ENCODE assay signal across 22 cellular contexts in genomic region chr17:82677353-82677925, GRCh38.
"Had no signal": no experiment of that assay in that cellular context is flagged by ENCODE, and none has a peak within 500 bp of the region (broad histone marks: within the 10 kb centered on the region; RNA-seq: fewer than 3 reads in every experiment).

No MANE protein-coding gene starts in this region.

- H3K27me3 ChIP-seq: esophagus muscularis mucosa, gastroesophageal sphincter, heart left ventricle, neural progenitor cell, ovary, right lobe of liver, spleen, thyroid gland had no signal

- H3K27ac Mint-ChIP-seq: activated B cell treated with CpG ODN at 0.5 μM for 24 hours; activated CD8-positive, alpha-beta T cell treated with anti-CD3 and anti-CD28 coated beads for 36 hours; activated naive CD4-positive, alpha-beta T cell treated with anti-CD3 and anti-CD28 coated beads for 36 hours; activated T-helper 17 cell treated with anti-CD3 and anti-CD28 coated beads, Interleukin-2, amount 50 U/mL, for 72 hours; neural progenitor cell; stimulated activated naive B cell treated with anti-CD40 and anti-IgM and Interleukin-4, amounts not matched to agents 10 μg/mL and 1 μg/mL and 100 μg/mL, for 72 hours had no signal

- DNase-seq: activated B cell treated with CpG ODN at 0.5 μM for 24 hours; activated CD4-positive, alpha-beta T cell treated with anti-CD3 and anti-CD28 coated beads for 48 hours; activated CD8-positive, alpha-beta T cell treated with anti-CD3 and anti-CD28 coated beads for 36 hours; activated naive CD4-positive, alpha-beta T cell treated with anti-CD3 and anti-CD28 coated beads for 36 hours; activated T-cell treated with anti-CD3 and anti-CD28 coated beads, Interleukin-2, amount 50 U/mL, for 1 hour; anterior cingulate cortex; central memory CD4-positive, alpha-beta T cell; left ventricle myocardium inferior; naive B cell; spleen; stimulated activated CD4-positive, alpha-beta T cell treated with anti-CD3 and anti-CD28 coated beads, Interleukin-4, amount 100 ng/mL, for 4 hours; stimulated activated naive B cell treated with anti-CD40 and anti-IgM and Interleukin-4, amounts not matched to agents 10 μg/mL and 1 μg/mL and 100 μg/mL, for 72 hours; thyroid gland had no signal

- H3K4me3 ChIP-seq: coronary artery, esophagus muscularis mucosa, gastroesophageal sphincter, heart left ventricle, left ventricle myocardium inferior, neural progenitor cell, ovary, right lobe of liver, spleen, thyroid gland had no signal

- H3K4me3 Mint-ChIP-seq: activated B cell treated with CpG ODN at 0.5 μM for 24 hours; activated CD8-positive, alpha-beta T cell treated with anti-CD3 and anti-CD28 coated beads for 36 hours; activated naive CD4-positive, alpha-beta T cell treated with anti-CD3 and anti-CD28 coated beads for 36 hours; activated T-helper 17 cell treated with anti-CD3 and anti-CD28 coated beads, Interleukin-2, amount 50 U/mL, for 72 hours; brain; naive B cell; neural progenitor cell; stimulated activated naive B cell treated with anti-CD40 and anti-IgM and Interleukin-4, amounts not matched to agents 10 μg/mL and 1 μg/mL and 100 μg/mL, for 72 hours had no signal

- H3K27me3 Mint-ChIP-seq: activated B cell treated with CpG ODN at 0.5 μM for 24 hours; activated CD8-positive, alpha-beta T cell treated with anti-CD3 and anti-CD28 coated beads for 36 hours; activated T-helper 17 cell treated with anti-CD3 and anti-CD28 coated beads, Interleukin-2, amount 50 U/mL, for 72 hours; brain; naive B cell; stimulated activated naive B cell treated with anti-CD40 and anti-IgM and Interleukin-4, amounts not matched to agents 10 μg/mL and 1 μg/mL and 100 μg/mL, for 72 hours had no signal

- H3K36me3 Mint-ChIP-seq: naive B cell, neural progenitor cell had no signal

- H3K4me1 Mint-ChIP-seq: activated B cell treated with CpG ODN at 0.5 μM for 24 hours; activated T-helper 17 cell treated with anti-CD3 and anti-CD28 coated beads, Interleukin-2, amount 50 U/mL, for 72 hours; stimulated activated naive B cell treated with anti-CD40 and anti-IgM and Interleukin-4, amounts not matched to agents 10 μg/mL and 1 μg/mL and 100 μg/mL, for 72 hours had no signal

- H3K4me1 ChIP-seq: esophagus muscularis mucosa, gastroesophageal sphincter, neural progenitor cell, spleen, thyroid gland had no signal

- H3K9me3 Mint-ChIP-seq: activated T-helper 17 cell treated with anti-CD3 and anti-CD28 coated beads, Interleukin-2, amount 50 U/mL, for 72 hours had no signal

- ATAC-seq: activated CD8-positive, alpha-beta T cell treated with anti-CD3 and anti-CD28 coated beads for 36 hours; activated T-helper 17 cell treated with anti-CD3 and anti-CD28 coated beads, Interleukin-2, amount 50 U/mL, for 72 hours; gastroesophageal sphincter; heart left ventricle; right lobe of liver; stimulated activated naive B cell treated with anti-CD40 and anti-IgM and Interleukin-4, amounts not matched to agents 10 μg/mL and 1 μg/mL and 100 μg/mL, for 72 hours had no signal

- H3K9me3 ChIP-seq: ovary, right lobe of liver, thyroid gland had no signal

- H3K27ac ChIP-seq: coronary artery, esophagus muscularis mucosa, gastroesophageal sphincter, heart left ventricle, left ventricle myocardium inferior, neural progenitor cell, ovary, right lobe of liver, spleen, thyroid gland had no signal

- H3K4me2 ChIP-seq: neural progenitor cell had no signal

- H3K36me3 ChIP-seq: esophagus muscularis mucosa, gastroesophageal sphincter, heart left ventricle, left ventricle myocardium inferior, neural progenitor cell, ovary, right lobe of liver, spleen, thyroid gland had no signal

- H3K9ac ChIP-seq: neural progenitor cell had no signal

- H2AFZ ChIP-seq: neural progenitor cell had no signal
